In the genomic region with DNA sequence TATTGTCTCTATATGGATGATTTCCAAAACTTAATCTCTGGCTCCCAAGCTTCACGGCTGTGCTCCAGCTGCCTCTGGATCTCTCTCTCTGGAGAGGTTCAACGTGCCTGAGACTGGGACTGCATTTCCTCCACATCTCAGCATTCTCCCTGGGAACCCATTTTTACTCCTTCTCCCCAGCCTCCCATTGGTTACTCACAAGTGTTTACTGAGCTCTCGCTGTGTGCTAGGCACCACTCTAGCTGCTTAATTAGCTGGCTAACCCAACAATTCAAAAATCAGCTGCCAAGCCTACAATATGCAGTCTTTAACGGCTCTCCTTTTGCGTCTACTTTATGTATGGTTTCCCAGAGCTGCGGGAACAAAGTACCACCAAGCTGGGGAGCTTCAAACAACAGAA, we compare ENCODE assay signal across 18 cellular contexts. TPM values are rescaled to one million over a fixed set of nuclear protein-coding genes. Genes with fewer than 3 reads are reported as not detected.
DNase-seq lines count a peak whose midpoint lies in the region; ATAC-seq and TF ChIP-seq lines count a peak whose summit lies in the region.
"Had no signal": no experiment of that assay in that cellular context is flagged by ENCODE, and none has a peak within 500 bp of the region (broad histone marks: within the 10 kb centered on the region; RNA-seq: fewer than 3 reads in every experiment).

No MANE protein-coding gene starts in this region.

- no peaks in the 10 kb centered on the region for H3K9me3 Mint-ChIP-seq in osteocyte (ENCODE audit: unreplicated experiment)
- H3K9me3 Mint-ChIP-seq: dendritic cell treated with granulocyte-macrophage colony-stimulating factor and Interleukin-4, amounts not matched to agents 40 ng/mL and 50 ng/mL, for 4 days; memory B cell; stimulated activated effector memory CD8-positive, alpha-beta T cell treated with anti-CD3 and anti-CD28 coated beads, Interleukin-12 subunit alpha, Interleukin-12 subunit beta, amount 100 ng/mL, for 72 hours had no signal

- H3K27ac ChIP-seq in HEK293 (ENCODE audit: extremely low read depth, low read depth, low read length) = no peak overlapping the region
- H3K27ac ChIP-seq in mammary epithelial cell (ENCODE audit: insufficient read depth, low read depth, low read length) = no peak overlapping the region
- H3K27ac ChIP-seq: breast epithelium, ovary, right lobe of liver, thyroid gland had no signal

- no peak overlapping the region for H3K4me3 Mint-ChIP-seq in osteocyte (ENCODE audit: unreplicated experiment)
- H3K4me3 Mint-ChIP-seq: activated CD4-positive, alpha-beta T cell treated with anti-CD3 and anti-CD28 coated beads, Interleukin-2, amount 10 ng/mL, durations not matched to agents 7 days and 5 days; dendritic cell treated with granulocyte-macrophage colony-stimulating factor and Interleukin-4, amounts not matched to agents 40 ng/mL and 50 ng/mL, for 4 days; memory B cell; stimulated activated effector memory CD8-positive, alpha-beta T cell treated with anti-CD3 and anti-CD28 coated beads, Interleukin-12 subunit alpha, Interleukin-12 subunit beta, amount 100 ng/mL, for 72 hours had no signal

- no peaks in the 10 kb centered on the region for H3K27me3 Mint-ChIP-seq in osteocyte (ENCODE audit: unreplicated experiment)
- H3K27me3 Mint-ChIP-seq: memory B cell had no signal

- H3K9ac ChIP-seq in mammary epithelial cell (ENCODE audit: insufficient read depth, low read length) = no peak overlapping the region

- no peak overlapping the region for H3K4me2 ChIP-seq in mammary epithelial cell (ENCODE audit: insufficient read depth, low read depth, low read length)

- TF ChIP-seq CTCF in HEK293 (tag by site-specific recombination; IDR thresholded peaks at IDR 0.05) (no peak), osteocyte (IDR thresholded peaks at IDR 0.05) (no peak), mammary epithelial cell (conservative IDR thresholded peaks at IDR 0.05 in 1 of 2, IDR thresholded peaks at IDR 0.05 in 1 of 2; ENCODE audit: extremely low read depth in 1 of 2, insufficient read depth in 1 of 2, low read depth in 1 of 2, low read length in 2 of 2) (no peak)

- dilution Hi-C loops in mammary epithelial cell (cut with HindIII; ENCODE audit: low sequenced_read_pairs) = no loop called here

- POLR2A ChIA-PET in HEK293 (lab: Yijun Ruan, JAX) = no interaction called here

- H3K4me1 ChIP-seq in HEK293 (ENCODE audit: control insufficient read depth, insufficient read depth, low read length) (no peaks in the 10 kb centered on the region), mammary epithelial cell (ENCODE audit: insufficient read depth, low read length) (no peaks in the 10 kb centered on the region)
- H3K4me1 ChIP-seq: breast epithelium, right lobe of liver, thyroid gland had no signal

- DNase-seq in NCI-H1436 (lab: John Stamatoyannopoulos, UW) (peak; percentile 71), NCI-H748 treated with DMSO at 0.1 percent for 48 hours (lab: John Stamatoyannopoulos, UW) (peak; percentile 23), osteocyte (ENCODE audit: extremely low spot score, unreplicated experiment) (no peak), Right ventricle myocardium inferior (ENCODE audit: missing footprints) (no peak), mammary epithelial cell (no peak)
- no peak for DNase-seq in central memory CD4-positive, alpha-beta T cell
- DNase-seq: activated CD4-positive, alpha-beta T cell treated with anti-CD3 and anti-CD28 coated beads, Interleukin-2, amount 10 ng/mL, durations not matched to agents 7 days and 5 days; activated gamma-delta T cell; AML-193; foreskin melanocyte; ovary; right lobe of liver; thyroid gland had no signal

- H2AFZ ChIP-seq in mammary epithelial cell (ENCODE audit: low read depth, low read length) = no peak overlapping the region

- CTCF ChIA-PET in HEK293 (lab: Yijun Ruan, JAX) (interaction anchor here (0.9 to 1.4 kb wide), 3 partner anchors 24 to 442 kb away, joined by 3 to 5 read pairs (median 3); no protein-coding TSS in a partner anchor), mammary epithelial cell (lab: Charles Lee; ENCODE audit: low non-redundant PET) (no interaction called here)

- ATAC-seq in Right ventricle myocardium inferior = no peak
- ATAC-seq: right lobe of liver; stimulated activated effector memory CD8-positive, alpha-beta T cell treated with anti-CD3 and anti-CD28 coated beads, Interleukin-12 subunit alpha, Interleukin-12 subunit beta, amount 100 ng/mL, for 72 hours had no signal

- WGBS in mammary epithelial cell (ENCODE audit: low coverage, missing lambda C conversion rate) = 100% methylated on average over 6 of the region's 6 CpGs

- in situ Hi-C loops in mammary epithelial cell (cut with MboI; ENCODE audit: low sequenced_read_pairs in 2 of 2) = no loop called here

- peaks cover 27% of the 10 kb centered on the region for H3K79me2 ChIP-seq in mammary epithelial cell (ENCODE audit: insufficient read depth, low read length)

- H3K4me3 ChIP-seq in HEK293 (ENCODE audit: low read depth, low read length) (no peak overlapping the region), mammary epithelial cell (replicated peaks in 1 of 3; ENCODE audit: insufficient read depth in 1 of 3, low read depth in 2 of 3, low read length in 3 of 3) (no peak overlapping the region)
- H3K4me3 ChIP-seq: breast epithelium, ovary, right lobe of liver, thyroid gland had no signal

- BruUV-seq in mammary epithelial cell (replicated peaks; lab: Mats Ljungman, UMichigan) = no TSS peak

- intact Hi-C loops in Right ventricle myocardium inferior (cut with DNase I) = no loop called here
- intact Hi-C loops in mammary epithelial cell (cut with micrococcal nuclease) = no loop called here

- peak overlapping the region; percentile 9 for H3K27ac Mint-ChIP-seq in osteocyte (ENCODE audit: unreplicated experiment)
- H3K27ac Mint-ChIP-seq: activated CD4-positive, alpha-beta T cell treated with anti-CD3 and anti-CD28 coated beads, Interleukin-2, amount 10 ng/mL, durations not matched to agents 7 days and 5 days; dendritic cell treated with granulocyte-macrophage colony-stimulating factor and Interleukin-4, amounts not matched to agents 40 ng/mL and 50 ng/mL, for 4 days; memory B cell; stimulated activated effector memory CD8-positive, alpha-beta T cell treated with anti-CD3 and anti-CD28 coated beads, Interleukin-12 subunit alpha, Interleukin-12 subunit beta, amount 100 ng/mL, for 72 hours had no signal

- H3K36me3 ChIP-seq in HEK293 (ENCODE audit: control insufficient read depth in 2 of 2, insufficient read depth in 1 of 2, low read length in 2 of 2) (no peaks in the 10 kb centered on the region), mammary epithelial cell (ENCODE audit: insufficient read depth, low read length) (no peaks in the 10 kb centered on the region)
- H3K36me3 ChIP-seq: breast epithelium, ovary, right lobe of liver, thyroid gland had no signal

- H3K9me3 ChIP-seq in HEK293 (ENCODE audit: control insufficient read depth, insufficient read depth, low read depth, low read length) (no peaks in the 10 kb centered on the region), mammary epithelial cell (replicated peaks; ENCODE audit: insufficient read depth, low read length) (no peaks in the 10 kb centered on the region)
- H3K9me3 ChIP-seq: breast epithelium, ovary, right lobe of liver, thyroid gland had no signal

- peaks cover 42% of the 10 kb centered on the region for H3K4me1 Mint-ChIP-seq in osteocyte (ENCODE audit: unreplicated experiment)
- H3K4me1 Mint-ChIP-seq: activated CD4-positive, alpha-beta T cell treated with anti-CD3 and anti-CD28 coated beads, Interleukin-2, amount 10 ng/mL, durations not matched to agents 7 days and 5 days; stimulated activated effector memory CD8-positive, alpha-beta T cell treated with anti-CD3 and anti-CD28 coated beads, Interleukin-12 subunit alpha, Interleukin-12 subunit beta, amount 100 ng/mL, for 72 hours had no signal

- H3K36me3 Mint-ChIP-seq in osteocyte (ENCODE audit: unreplicated experiment) = no peaks in the 10 kb centered on the region
- H3K36me3 Mint-ChIP-seq: stimulated activated effector memory CD8-positive, alpha-beta T cell treated with anti-CD3 and anti-CD28 coated beads, Interleukin-12 subunit alpha, Interleukin-12 subunit beta, amount 100 ng/mL, for 72 hours had no signal

- no peaks in the 10 kb centered on the region for H3K27me3 ChIP-seq in mammary epithelial cell (ENCODE audit: insufficient read depth, low read length)
- H3K27me3 ChIP-seq: breast epithelium, ovary, right lobe of liver, thyroid gland had no signal

- H4K20me1 ChIP-seq in mammary epithelial cell (ENCODE audit: insufficient read depth, low read length) = peaks cover 1% of the 10 kb centered on the region

TF ChIP-seq in HEK293, 187 proteins besides CTCF, POLR2A, EP300 and RAD21:
- TF ChIP-seq ZNF292 (tag by site-specific recombination; IDR thresholded peaks at IDR 0.05; ENCODE audit: borderline replicate concordance, low read depth) = no peak
- TF ChIP-seq ZSCAN16 (tag by site-specific recombination; IDR thresholded peaks at IDR 0.05) = peak; percentile 65; the same call in 1 of the 2 replicates
- TF ChIP-seq ZNF121 (tag by site-specific recombination; IDR thresholded peaks at IDR 0.05) = no peak
- TF ChIP-seq ZIC2 (tag by site-specific recombination; IDR thresholded peaks at IDR 0.05) = peak; percentile 65
- no peak for TF ChIP-seq ZNF501 (tag by site-specific recombination; IDR thresholded peaks at IDR 0.05)
TF ChIP-seq in HEK293: peak in this region for 2.

RNA-seq across cellular contexts. Expression of gene FBXL14, which starts 34.7 kb away (rescaled TPM):
- total RNA-seq in osteocyte (9.1 and 9.4 TPM in 2 replicates), Right ventricle myocardium inferior (6.2 TPM), mammary epithelial cell (10 to 100 TPM in 1 of 2 donors, 1 to 10 TPM in 1; 8.8 to 10.0 TPM)
- 6.6 TPM for polyA plus RNA-seq in mammary epithelial cell
- polyA minus RNA-seq in mammary epithelial cell = 1.4 TPM

Comparison
In these comparisons a context has a peak if more than half of its experiments do, and no peak if none do; other contexts are left out.
1. DNase-seq: peak in NCI-H1436 (single experiment) and NCI-H748 treated with DMSO at 0.1 percent for 48 hours (single experiment); none in osteocyte (single experiment), central memory CD4-positive, alpha-beta T cell (single experiment), Right ventricle myocardium inferior (single experiment) and mammary epithelial cell (single experiment).